Comparison of ENCODE assay signal across 8 cellular contexts in genomic region chr4:182917182-182918043, GRCh38. TPM values are rescaled to one million over a fixed set of nuclear protein-coding genes. Genes with fewer than 3 reads are reported as not detected.
DNase-seq lines count a peak whose midpoint lies in the region; ATAC-seq and TF ChIP-seq lines count a peak whose summit lies in the region.

TSS of gene DCTD (minus strand) at chr4:182917386. CDS start at chr4:182915568, 1,818 bp downstream.

- peaks cover 5% of the 10 kb centered on the region for H3K4me1 ChIP-seq in mucosa of descending colon (ENCODE audit: low read depth)

- H3K4me3 Mint-ChIP-seq in endothelial cell (ENCODE audit: unreplicated experiment), result peak within 1 kb of the TSS; percentile 90

- H3K4me3 ChIP-seq in mucosa of descending colon, result peak within 1 kb of the TSS; percentile 69

- H3K36me3 Mint-ChIP-seq in endothelial cell (ENCODE audit: low read depth, unreplicated experiment), result peaks cover 12% of the 10 kb centered on the region

- intact Hi-C loops in mucosa of descending colon (cut with DNase I, micrococcal nuclease), result no loop called here

- no peaks in the 10 kb centered on the region for H3K9me3 Mint-ChIP-seq in endothelial cell (ENCODE audit: unreplicated experiment)

- TF ChIP-seq CTCF in AG09319 (IDR thresholded peaks at IDR 0.05; ENCODE audit: low read depth, low read length) (peak; percentile 48), endothelial cell (IDR thresholded peaks at IDR 0.05; ENCODE audit: unreplicated experiment) (no peak), mucosa of descending colon (IDR thresholded peaks at IDR 0.05) (no peak)

- DNase-seq in AG09319 (ENCODE audit: extremely low read depth, low read depth), result no peak
- peak; percentile 70 for DNase-seq in NOMO-1 treated with DMSO at 0.1 percent for 48 hours (lab: John Stamatoyannopoulos, UW; ENCODE audit: unreplicated experiment)
- DNase-seq in activated CD8-positive, alpha-beta memory T cell treated with anti-CD3 and anti-CD28 coated beads, Interleukin-2, amount 50 U/mL, for 4 hours, result peak; percentile 81
- DNase-seq in endothelial cell (ENCODE audit: low spot score), result peak; percentile 77
- peak; percentile 84 to 90 (median 87) for DNase-seq in mucosa of descending colon
- DNase-seq in stimulated activated CD8-positive, alpha-beta memory T cell treated with anti-CD3 and anti-CD28 coated beads, Interleukin-4, amount 100 ng/mL, for 24 hours (ENCODE audit: low read depth), result peak; percentile 76

- H3K27me3 Mint-ChIP-seq in endothelial cell (ENCODE audit: unreplicated experiment), result peaks cover 8% of the 10 kb centered on the region

- H3K27ac Mint-ChIP-seq in endothelial cell (ENCODE audit: unreplicated experiment), result peak within 1 kb of the TSS; percentile 92

- no peaks in the 10 kb centered on the region for H3K9me3 ChIP-seq in mucosa of descending colon

- ATAC-seq in GM18858 (IDR thresholded peaks at IDR 0.05; ENCODE audit: unreplicated experiment) (peak; percentile 83), HG03095 (IDR thresholded peaks at IDR 0.05; ENCODE audit: unreplicated experiment) (peak; percentile 83), mucosa of descending colon (peak; percentile 89)

- H3K36me3 ChIP-seq in mucosa of descending colon (ENCODE audit: low read depth), result no peaks in the 10 kb centered on the region

- H3K4me1 Mint-ChIP-seq in endothelial cell (ENCODE audit: unreplicated experiment), result peaks cover 16% of the 10 kb centered on the region

RNA-seq across cellular contexts. Expression of gene DCTD, which starts in this region (rescaled TPM):
- total RNA-seq in endothelial cell (ENCODE audit: unreplicated experiment) (115 TPM), mucosa of descending colon (10 to 100 TPM; 53.3 to 63.7 (median 55.4) TPM)
